In the genomic region with DNA sequence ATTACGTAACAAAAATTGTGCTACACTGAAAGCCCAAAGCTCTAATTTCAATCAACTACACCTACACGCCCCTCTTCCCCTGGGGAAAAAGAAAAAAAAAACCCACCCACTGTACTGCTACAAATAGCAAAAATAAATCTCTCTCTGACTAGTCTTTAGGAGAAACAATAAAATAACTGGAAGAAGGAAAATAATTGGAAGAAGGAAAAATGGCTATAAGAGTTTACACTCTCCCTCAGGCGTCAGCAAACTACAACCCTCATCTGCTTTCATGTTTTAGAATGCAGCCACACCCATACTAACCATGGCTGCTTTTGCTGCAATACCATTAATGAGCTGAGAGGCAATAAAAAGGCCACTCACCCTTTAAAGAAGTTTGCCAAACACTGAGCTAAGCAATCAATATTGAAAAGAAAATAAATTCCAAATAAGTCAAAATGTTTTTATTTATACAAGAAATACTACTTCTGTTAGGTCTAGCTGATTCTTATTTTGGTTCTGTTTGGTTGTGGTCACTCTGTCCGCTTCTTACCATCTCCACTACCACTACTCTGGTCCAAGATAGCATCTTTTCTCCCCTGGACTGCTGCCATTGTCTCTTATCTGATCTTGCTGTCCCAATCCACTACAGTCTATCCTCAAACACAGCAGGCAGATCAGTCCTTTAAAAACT, we compare ENCODE assay signal across 1 cellular context.
TF ChIP-seq lines count a peak whose summit lies in the region.

No MANE protein-coding gene starts in this region.

TF ChIP-seq in SK-N-SH treated with all-trans-retinoic acid at 6 μM for 48 hours, 23 proteins besides CTCF, POLR2A, EP300 and RAD21 (continued from another document):
- TF ChIP-seq, protein P1, sequence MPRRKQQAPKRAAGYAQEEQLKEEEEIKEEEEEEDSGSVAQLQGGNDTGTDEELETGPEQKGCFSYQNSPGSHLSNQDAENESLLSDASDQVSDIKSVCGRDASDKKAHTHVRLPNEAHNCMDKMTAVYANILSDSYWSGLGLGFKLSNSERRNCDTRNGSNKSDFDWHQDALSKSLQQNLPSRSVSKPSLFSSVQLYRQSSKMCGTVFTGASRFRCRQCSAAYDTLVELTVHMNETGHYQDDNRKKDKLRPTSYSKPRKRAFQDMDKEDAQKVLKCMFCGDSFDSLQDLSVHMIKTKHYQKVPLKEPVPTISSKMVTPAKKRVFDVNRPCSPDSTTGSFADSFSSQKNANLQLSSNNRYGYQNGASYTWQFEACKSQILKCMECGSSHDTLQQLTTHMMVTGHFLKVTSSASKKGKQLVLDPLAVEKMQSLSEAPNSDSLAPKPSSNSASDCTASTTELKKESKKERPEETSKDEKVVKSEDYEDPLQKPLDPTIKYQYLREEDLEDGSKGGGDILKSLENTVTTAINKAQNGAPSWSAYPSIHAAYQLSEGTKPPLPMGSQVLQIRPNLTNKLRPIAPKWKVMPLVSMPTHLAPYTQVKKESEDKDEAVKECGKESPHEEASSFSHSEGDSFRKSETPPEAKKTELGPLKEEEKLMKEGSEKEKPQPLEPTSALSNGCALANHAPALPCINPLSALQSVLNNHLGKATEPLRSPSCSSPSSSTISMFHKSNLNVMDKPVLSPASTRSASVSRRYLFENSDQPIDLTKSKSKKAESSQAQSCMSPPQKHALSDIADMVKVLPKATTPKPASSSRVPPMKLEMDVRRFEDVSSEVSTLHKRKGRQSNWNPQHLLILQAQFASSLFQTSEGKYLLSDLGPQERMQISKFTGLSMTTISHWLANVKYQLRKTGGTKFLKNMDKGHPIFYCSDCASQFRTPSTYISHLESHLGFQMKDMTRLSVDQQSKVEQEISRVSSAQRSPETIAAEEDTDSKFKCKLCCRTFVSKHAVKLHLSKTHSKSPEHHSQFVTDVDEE (CRISPR knock-in tag; IDR thresholded peaks at IDR 0.05) = no peak
- TF ChIP-seq ESRRG (CRISPR knock-in tag; IDR thresholded peaks at IDR 0.05) (no peak), ZNF8 (CRISPR knock-in tag; IDR thresholded peaks at IDR 0.05) (no peak), ZFP3 (CRISPR knock-in tag; IDR thresholded peaks at IDR 0.05) (no peak), ZNF70 (CRISPR knock-in tag; IDR thresholded peaks at IDR 0.05) (no peak), SNAI2 (CRISPR knock-in tag; IDR thresholded peaks at IDR 0.05) (no peak), RARB (CRISPR knock-in tag; IDR thresholded peaks at IDR 0.05) (no peak)
- TF ChIP-seq, protein P2, sequence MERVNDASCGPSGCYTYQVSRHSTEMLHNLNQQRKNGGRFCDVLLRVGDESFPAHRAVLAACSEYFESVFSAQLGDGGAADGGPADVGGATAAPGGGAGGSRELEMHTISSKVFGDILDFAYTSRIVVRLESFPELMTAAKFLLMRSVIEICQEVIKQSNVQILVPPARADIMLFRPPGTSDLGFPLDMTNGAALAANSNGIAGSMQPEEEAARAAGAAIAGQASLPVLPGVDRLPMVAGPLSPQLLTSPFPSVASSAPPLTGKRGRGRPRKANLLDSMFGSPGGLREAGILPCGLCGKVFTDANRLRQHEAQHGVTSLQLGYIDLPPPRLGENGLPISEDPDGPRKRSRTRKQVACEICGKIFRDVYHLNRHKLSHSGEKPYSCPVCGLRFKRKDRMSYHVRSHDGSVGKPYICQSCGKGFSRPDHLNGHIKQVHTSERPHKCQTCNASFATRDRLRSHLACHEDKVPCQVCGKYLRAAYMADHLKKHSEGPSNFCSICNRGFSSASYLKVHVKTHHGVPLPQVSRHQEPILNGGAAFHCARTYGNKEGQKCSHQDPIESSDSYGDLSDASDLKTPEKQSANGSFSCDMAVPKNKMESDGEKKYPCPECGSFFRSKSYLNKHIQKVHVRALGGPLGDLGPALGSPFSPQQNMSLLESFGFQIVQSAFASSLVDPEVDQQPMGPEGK (CRISPR knock-in tag; IDR thresholded peaks at IDR 0.05; ENCODE audit: borderline replicate concordance) = no peak
- TF ChIP-seq, protein P3, sequence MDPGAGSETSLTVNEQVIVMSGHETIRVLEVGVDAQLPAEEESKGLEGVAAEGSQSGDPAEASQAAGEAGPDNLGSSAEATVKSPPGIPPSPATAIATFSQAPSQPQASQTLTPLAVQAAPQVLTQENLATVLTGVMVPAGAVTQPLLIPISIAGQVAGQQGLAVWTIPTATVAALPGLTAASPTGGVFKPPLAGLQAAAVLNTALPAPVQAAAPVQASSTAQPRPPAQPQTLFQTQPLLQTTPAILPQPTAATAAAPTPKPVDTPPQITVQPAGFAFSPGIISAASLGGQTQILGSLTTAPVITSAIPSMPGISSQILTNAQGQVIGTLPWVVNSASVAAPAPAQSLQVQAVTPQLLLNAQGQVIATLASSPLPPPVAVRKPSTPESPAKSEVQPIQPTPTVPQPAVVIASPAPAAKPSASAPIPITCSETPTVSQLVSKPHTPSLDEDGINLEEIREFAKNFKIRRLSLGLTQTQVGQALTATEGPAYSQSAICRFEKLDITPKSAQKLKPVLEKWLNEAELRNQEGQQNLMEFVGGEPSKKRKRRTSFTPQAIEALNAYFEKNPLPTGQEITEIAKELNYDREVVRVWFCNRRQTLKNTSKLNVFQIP (CRISPR knock-in tag; IDR thresholded peaks at IDR 0.05; ENCODE audit: borderline replicate concordance, low read depth) = no peak
